8 cellular contexts compared by ENCODE assay signal in genomic region chr18:11908182-11909080, GRCh38. TPM values are rescaled to one million over a fixed set of nuclear protein-coding genes. Genes with fewer than 3 reads are reported as not detected.
DNase-seq lines count a peak whose midpoint lies in the region; ATAC-seq, FAIRE-seq and TF ChIP-seq lines count a peak whose summit lies in the region.

Gene MPPE1 (minus strand): TSS chr18:11908317. CDS start chr18:11897264, 11,053 bp downstream.

- H2AFZ ChIP-seq in PC-3 (ENCODE audit: low read length): peak within 1 kb of the TSS; percentile 95

- no peak for FAIRE-seq in D721Med (lab: Jason Lieb, UNC)

- H4K20me1 ChIP-seq in PC-3 (ENCODE audit: low read length): no peaks in the 10 kb centered on the region

- H3K4me3 ChIP-seq in HUES64 (ENCODE audit: low read length) (peak within 1 kb of the TSS; percentile 94), PC-3 (ENCODE audit: low read length) (peak within 1 kb of the TSS; percentile 91), epithelial cell of proximal tubule (ENCODE audit: low read depth, low read length) (peak within 1 kb of the TSS; percentile 92), mucosa of stomach (ENCODE audit: low read length) (peak within 1 kb of the TSS; percentile 85)

- H3K27ac ChIP-seq in HUES64 (ENCODE audit: low read depth, low read length): peak within 1 kb of the TSS; percentile 80; the same call in 1 of the 2 replicates
- peak within 1 kb of the TSS; percentile 81 for H3K27ac ChIP-seq in PC-3 (ENCODE audit: low read length)

- no peaks in the 10 kb centered on the region for H3K9me2 ChIP-seq in PC-3 (replicated peaks; ENCODE audit: low read length)

- peak; percentile 83 for ATAC-seq in GM21423 (IDR thresholded peaks at IDR 0.05; ENCODE audit: unreplicated experiment)
- peak; percentile 87 for ATAC-seq in PC-3

- peak within 1 kb of the TSS; percentile 75 for H3K9ac ChIP-seq in HUES64 (ENCODE audit: low read depth, low read length)
- peak within 1 kb of the TSS; percentile 96 for H3K9ac ChIP-seq in PC-3 (ENCODE audit: low read length)
- peak within 1 kb of the TSS; percentile 100 for H3K9ac ChIP-seq in mucosa of stomach (ENCODE audit: low read length)

- no peaks in the 10 kb centered on the region for H3F3A ChIP-seq in PC-3 (ENCODE audit: low read length, unreplicated experiment)

- H3K27me3 ChIP-seq in HUES64 (ENCODE audit: insufficient read depth, low read length): peaks cover 11% of the 10 kb centered on the region; the same call in 1 of the 2 replicates
- no peaks in the 10 kb centered on the region for H3K27me3 ChIP-seq in PC-3 (ENCODE audit: low read length)
- H3K27me3 ChIP-seq in mucosa of stomach (ENCODE audit: control insufficient read depth, insufficient read depth, low read length): no peaks in the 10 kb centered on the region

- no peaks in the 10 kb centered on the region for H3K9me3 ChIP-seq in HUES64 (ENCODE audit: insufficient read depth, low read depth, low read length)
- H3K9me3 ChIP-seq in PC-3 (ENCODE audit: low read length): no peaks in the 10 kb centered on the region
- H3K9me3 ChIP-seq in mucosa of stomach (ENCODE audit: control insufficient read depth, low read length): no peaks in the 10 kb centered on the region

- under 1% methylated on average over 110 of the region's 110 CpGs for WGBS in HUES64

- H3K79me2 ChIP-seq in PC-3 (ENCODE audit: low read length): peaks cover 13% of the 10 kb centered on the region

- DNase-seq in D721Med (ENCODE audit: insufficient read length, low spot score) (peak; percentile 68), PC-3 (peak; percentile 86), activated T-cell treated with anti-CD3 and anti-CD28 coated beads for 48 hours (ENCODE audit: low read depth) (peak; percentile 87), epithelial cell of proximal tubule (ENCODE audit: low read depth) (peak; percentile 12)
- DNase-seq in stimulated activated CD8-positive, alpha-beta memory T cell treated with anti-CD3 and anti-CD28 coated beads, Interleukin-7, amount 100 ng/mL, for 1 hour (ENCODE audit: low read depth in 2 of 2): peak; percentile 65 to 67

- TF ChIP-seq CTCF in D721Med (IDR thresholded peaks at IDR 0.05; ENCODE audit: insufficient read depth, missing control alignments) (no peak), PC-3 (conservative IDR thresholded peaks at IDR 0.05; ENCODE audit: low read depth, low read length) (no peak), epithelial cell of proximal tubule (conservative IDR thresholded peaks at IDR 0.05; ENCODE audit: low read depth, low read length) (no peak)

- H3K4me1 ChIP-seq in HUES64 (ENCODE audit: insufficient read depth, low read length) (peaks cover 24% of the 10 kb centered on the region), PC-3 (ENCODE audit: insufficient read depth, low read length) (peaks cover 31% of the 10 kb centered on the region), mucosa of stomach (ENCODE audit: control insufficient read depth, insufficient read depth, low read length) (peaks cover 16% of the 10 kb centered on the region)

- POLR2A ChIA-PET in PC-3 (lab: Charles Lee; ENCODE audit: unreplicated experiment): no interaction called here

- CTCF ChIA-PET in PC-3 (lab: Charles Lee): no interaction called here

- intact Hi-C loops in PC-3 (cut with micrococcal nuclease): loop anchor here (1.0 to 2.0 kb wide), 3 partner anchors 58 to 87 kb away; partner anchors contain the start of gene CHMP1B

- H3K36me3 ChIP-seq in HUES64 (ENCODE audit: insufficient read depth, low read length) (no peaks in the 10 kb centered on the region), PC-3 (ENCODE audit: low read depth, low read length) (no peaks in the 10 kb centered on the region), mucosa of stomach (ENCODE audit: control insufficient read depth, insufficient read depth, low read length) (no peaks in the 10 kb centered on the region)

- H3K4me2 ChIP-seq in PC-3 (ENCODE audit: low read length): peak within 1 kb of the TSS; percentile 98

- no TSS peak for BruUV-seq in PC-3 (replicated peaks; lab: Mats Ljungman, UMichigan)

RNA-seq across cellular contexts. Expression of gene MPPE1, which starts in this region (rescaled TPM):
- 10.8 TPM for polyA plus RNA-seq in HUES64 (2013, experiment 1 of 2)
- polyA plus RNA-seq in HUES64 (2013, experiment 2 of 2): 10.6 TPM
- total RNA-seq in PC-3 (2014; rRNA removed) (15.8 and 17.9 TPM in 2 replicates), epithelial cell of proximal tubule (15.2 and 32.5 TPM in 2 replicates)

Comparison
In these comparisons a context has a peak if more than half of its experiments do, and no peak if none do; other contexts are left out.
1. Peak in every context shown above with its lines: DNase-seq, ATAC-seq, H3K4me3 ChIP-seq and H3K27ac ChIP-seq.
2. DNase-seq: peak in every context shown above with its lines; median percentile 87 in activated T-cell treated with anti-CD3 and anti-CD28 coated beads for 48 hours; 86 in PC-3; 68 in D721Med; 66 in stimulated activated CD8-positive, alpha-beta memory T cell treated with anti-CD3 and anti-CD28 coated beads, Interleukin-7, amount 100 ng/mL, for 1 hour; 12 in epithelial cell of proximal tubule.